In genomic region chr12:121128908-121129704, GRCh38 we compare ENCODE assay signal across 8 cellular contexts. TPM values are rescaled to one million over a fixed set of nuclear protein-coding genes. Genes with fewer than 3 reads are reported as not detected.
DNase-seq lines count a peak whose midpoint lies in the region; ATAC-seq and TF ChIP-seq lines count a peak whose summit lies in the region.

No MANE protein-coding gene starts in this region.

- peak overlapping the region; percentile 61 for H3K4me3 ChIP-seq in thoracic aorta

- H3K27ac ChIP-seq in thoracic aorta = peak overlapping the region in 1 of 2 donors; percentile 41

- DNase-seq in NCI-H774 (lab: John Stamatoyannopoulos, UW) = peak; percentile 78
- DNase-seq in activated T-cell treated with anti-CD3 and anti-CD28 coated beads for 24 hours (ENCODE audit: low read depth) = peak; percentile 82
- DNase-seq in fibroblast of gingiva (ENCODE audit: low read depth) = peak; percentile 54
- DNase-seq in occipital lobe (lab: John Stamatoyannopoulos, UW) = peak; percentile 91
- DNase-seq in thoracic aorta (ENCODE audit: low spot score) = peak; percentile 36
- DNase-seq in DMS79 treated with DMSO at 0.1 percent for 48 hours (lab: John Stamatoyannopoulos, UW) = no peak

- TF ChIP-seq CTCF in thoracic aorta (IDR thresholded peaks at IDR 0.05) = no peak

- peak; percentile 75 for ATAC-seq in GM18517 (IDR thresholded peaks at IDR 0.05; ENCODE audit: unreplicated experiment)
- peak; percentile 81 for ATAC-seq in HG02642 (IDR thresholded peaks at IDR 0.05; ENCODE audit: poor library complexity, unreplicated experiment)
- ATAC-seq in thoracic aorta (ENCODE audit: insufficient number of reproducible peaks, low FRiP score, low read depth) = peak; percentile 63

- H3K9me3 ChIP-seq in thoracic aorta = no peaks in the 10 kb centered on the region

- no peaks in the 10 kb centered on the region for H3K27me3 ChIP-seq in thoracic aorta (replicated peaks; ENCODE audit: insufficient read depth)

- no peaks in the 10 kb centered on the region for H3K36me3 ChIP-seq in thoracic aorta

- peaks cover 0 to 6% of the 10 kb centered on the region in 2 donors for H3K4me1 ChIP-seq in thoracic aorta (ENCODE audit: control insufficient read depth in 1 of 2, low read depth in 2 of 2)

RNA-seq across cellular contexts. Expression of gene P2RX7, which starts 3.6 kb away (rescaled TPM):
- 2.7 TPM for total RNA-seq in occipital lobe
- 1 to 10 TPM; 3.2 to 4.0 TPM for total RNA-seq in thoracic aorta
